1 cellular context compared by ENCODE assay signal in genomic region chr9:134067904-134068741, GRCh38.
TF ChIP-seq lines count a peak whose summit lies in the region.

BRD3 (minus strand) TSS chr9:134068026; CDS start chr9:134053477, 14,549 bp downstream.

TF ChIP-seq in HepG2, 621 proteins besides CTCF, POLR2A, EP300 and RAD21 (continued from another document and continues in another):
- TF ChIP-seq ZHX1 (CRISPR knock-in tag; IDR thresholded peaks at IDR 0.05; ENCODE audit: low read depth) (no peak), SRF (IDR thresholded peaks at IDR 0.05; ENCODE audit: low read depth, low read length) (no peak), ZNF607 (CRISPR knock-in tag; IDR thresholded peaks at IDR 0.05; ENCODE audit: borderline replicate concordance) (no peak), ELF1 (CRISPR knock-in tag; IDR thresholded peaks at IDR 0.05) (no peak), ZBTB43 (CRISPR knock-in tag; conservative IDR thresholded peaks at IDR 0.05) (peak; percentile 22; the same call in 1 of the 2 replicates), ZNF788 (CRISPR knock-in tag; IDR thresholded peaks at IDR 0.05; ENCODE audit: borderline replicate concordance) (no peak), CCDC6 (CRISPR knock-in tag; IDR thresholded peaks at IDR 0.05) (no peak), NCOR1 (IDR thresholded peaks at IDR 0.05; ENCODE audit: borderline replicate concordance, low read length) (no peak), NCOA1 (CRISPR knock-in tag; IDR thresholded peaks at IDR 0.05) (no peak), ATRX (CRISPR knock-in tag; IDR thresholded peaks at IDR 0.05; ENCODE audit: borderline replicate concordance) (no peak), ZNF710 (CRISPR knock-in tag; IDR thresholded peaks at IDR 0.05; ENCODE audit: borderline replicate concordance) (no peak), HNRNPH1 (optimal IDR thresholded peaks at IDR 0.05; ENCODE audit: low read depth, low read length) (no peak), ZMYM3 (CRISPR knock-in tag; IDR thresholded peaks at IDR 0.05) (no peak), ZNF121 (CRISPR knock-in tag; IDR thresholded peaks at IDR 0.05) (no peak), HNRNPL (IDR thresholded peaks at IDR 0.05; ENCODE audit: low read depth, low read length) (no peak), ZBTB1 (CRISPR knock-in tag; IDR thresholded peaks at IDR 0.05; ENCODE audit: borderline replicate concordance) (no peak), RFX3 (CRISPR knock-in tag; IDR thresholded peaks at IDR 0.05) (no peak), ZNF205 (CRISPR knock-in tag; IDR thresholded peaks at IDR 0.05) (no peak), MXD4 (CRISPR knock-in tag; IDR thresholded peaks at IDR 0.05) (no peak), DRAP1 (CRISPR knock-in tag; IDR thresholded peaks at IDR 0.05) (peak; percentile 37; the same call in 1 of the 2 replicates), ZNF547 (CRISPR knock-in tag; IDR thresholded peaks at IDR 0.05) (0 out of 2 replicates have a peak, but pooled peaks have one; percentile 42), MAFK (conservative IDR thresholded peaks at IDR 0.05 in 1 of 2, IDR thresholded peaks at IDR 0.05 in 1 of 2; ENCODE audit: low read length in 2 of 2) (no peak), ZNF256 (CRISPR knock-in tag; conservative IDR thresholded peaks at IDR 0.05) (no peak), ZNF772 (CRISPR knock-in tag; IDR thresholded peaks at IDR 0.05) (no peak), RXRA (CRISPR knock-in tag; IDR thresholded peaks at IDR 0.05) (0 out of 2 replicates have a peak, but pooled peaks have one; percentile 19), MAF1 (CRISPR knock-in tag; IDR thresholded peaks at IDR 0.05; ENCODE audit: borderline replicate concordance) (no peak), KLF11 (CRISPR knock-in tag; IDR thresholded peaks at IDR 0.05) (no peak), ZNF691 (CRISPR knock-in tag; IDR thresholded peaks at IDR 0.05; ENCODE audit: borderline replicate concordance, low read depth) (no peak), ZNF7 (CRISPR knock-in tag; IDR thresholded peaks at IDR 0.05) (no peak), ZNF891 (CRISPR knock-in tag; IDR thresholded peaks at IDR 0.05) (no peak), FOXM1 (CRISPR knock-in tag; IDR thresholded peaks at IDR 0.05) (no peak), ZNF720 (CRISPR knock-in tag; IDR thresholded peaks at IDR 0.05) (no peak), ZNF563 (CRISPR knock-in tag; IDR thresholded peaks at IDR 0.05) (no peak), EEA1 (CRISPR knock-in tag; IDR thresholded peaks at IDR 0.05; ENCODE audit: borderline replicate concordance) (no peak), ERF (CRISPR knock-in tag; IDR thresholded peaks at IDR 0.05) (no peak)
- TF ChIP-seq, protein P1, sequence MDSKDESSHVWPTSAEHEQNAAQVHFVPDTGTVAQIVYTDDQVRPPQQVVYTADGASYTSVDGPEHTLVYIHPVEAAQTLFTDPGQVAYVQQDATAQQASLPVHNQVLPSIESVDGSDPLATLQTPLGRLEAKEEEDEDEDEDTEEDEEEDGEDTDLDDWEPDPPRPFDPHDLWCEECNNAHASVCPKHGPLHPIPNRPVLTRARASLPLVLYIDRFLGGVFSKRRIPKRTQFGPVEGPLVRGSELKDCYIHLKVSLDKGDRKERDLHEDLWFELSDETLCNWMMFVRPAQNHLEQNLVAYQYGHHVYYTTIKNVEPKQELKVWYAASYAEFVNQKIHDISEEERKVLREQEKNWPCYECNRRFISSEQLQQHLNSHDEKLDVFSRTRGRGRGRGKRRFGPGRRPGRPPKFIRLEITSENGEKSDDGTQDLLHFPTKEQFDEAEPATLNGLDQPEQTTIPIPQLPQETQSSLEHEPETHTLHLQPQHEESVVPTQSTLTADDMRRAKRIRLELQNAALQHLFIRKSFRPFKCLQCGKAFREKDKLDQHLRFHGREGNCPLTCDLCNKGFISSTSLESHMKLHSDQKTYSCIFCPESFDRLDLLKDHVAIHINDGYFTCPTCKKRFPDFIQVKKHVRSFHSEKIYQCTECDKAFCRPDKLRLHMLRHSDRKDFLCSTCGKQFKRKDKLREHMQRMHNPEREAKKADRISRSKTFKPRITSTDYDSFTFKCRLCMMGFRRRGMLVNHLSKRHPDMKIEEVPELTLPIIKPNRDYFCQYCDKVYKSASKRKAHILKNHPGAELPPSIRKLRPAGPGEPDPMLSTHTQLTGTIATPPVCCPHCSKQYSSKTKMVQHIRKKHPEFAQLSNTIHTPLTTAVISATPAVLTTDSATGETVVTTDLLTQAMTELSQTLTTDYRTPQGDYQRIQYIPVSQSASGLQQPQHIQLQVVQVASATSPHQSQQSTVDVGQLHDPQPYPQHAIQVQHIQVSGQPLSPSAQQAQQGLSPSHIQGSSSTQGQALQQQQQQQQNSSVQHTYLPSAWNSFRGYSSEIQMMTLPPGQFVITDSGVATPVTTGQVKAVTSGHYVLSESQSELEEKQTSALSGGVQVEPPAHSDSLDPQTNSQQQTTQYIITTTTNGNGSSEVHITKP (CRISPR knock-in tag; IDR thresholded peaks at IDR 0.05; ENCODE audit: low read depth): no peak
- TF ChIP-seq, protein P2, sequence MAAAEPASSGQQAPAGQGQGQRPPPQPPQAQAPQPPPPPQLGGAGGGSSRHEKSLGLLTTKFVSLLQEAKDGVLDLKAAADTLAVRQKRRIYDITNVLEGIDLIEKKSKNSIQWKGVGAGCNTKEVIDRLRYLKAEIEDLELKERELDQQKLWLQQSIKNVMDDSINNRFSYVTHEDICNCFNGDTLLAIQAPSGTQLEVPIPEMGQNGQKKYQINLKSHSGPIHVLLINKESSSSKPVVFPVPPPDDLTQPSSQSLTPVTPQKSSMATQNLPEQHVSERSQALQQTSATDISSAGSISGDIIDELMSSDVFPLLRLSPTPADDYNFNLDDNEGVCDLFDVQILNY (CRISPR knock-in tag; conservative IDR thresholded peaks at IDR 0.05): no peak
- TF ChIP-seq, protein P3, sequence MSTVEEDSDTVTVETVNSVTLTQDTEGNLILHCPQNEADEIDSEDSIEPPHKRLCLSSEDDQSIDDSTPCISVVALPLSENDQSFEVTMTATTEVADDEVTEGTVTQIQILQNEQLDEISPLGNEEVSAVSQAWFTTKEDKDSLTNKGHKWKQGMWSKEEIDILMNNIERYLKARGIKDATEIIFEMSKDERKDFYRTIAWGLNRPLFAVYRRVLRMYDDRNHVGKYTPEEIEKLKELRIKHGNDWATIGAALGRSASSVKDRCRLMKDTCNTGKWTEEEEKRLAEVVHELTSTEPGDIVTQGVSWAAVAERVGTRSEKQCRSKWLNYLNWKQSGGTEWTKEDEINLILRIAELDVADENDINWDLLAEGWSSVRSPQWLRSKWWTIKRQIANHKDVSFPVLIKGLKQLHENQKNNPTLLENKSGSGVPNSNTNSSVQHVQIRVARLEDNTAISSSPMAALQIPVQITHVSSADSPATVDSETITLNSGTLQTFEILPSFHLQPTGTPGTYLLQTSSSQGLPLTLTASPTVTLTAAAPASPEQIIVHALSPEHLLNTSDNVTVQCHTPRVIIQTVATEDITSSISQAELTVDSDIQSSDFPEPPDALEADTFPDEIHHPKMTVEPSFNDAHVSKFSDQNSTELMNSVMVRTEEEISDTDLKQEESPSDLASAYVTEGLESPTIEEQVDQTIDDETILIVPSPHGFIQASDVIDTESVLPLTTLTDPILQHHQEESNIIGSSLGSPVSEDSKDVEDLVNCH (CRISPR knock-in tag; IDR thresholded peaks at IDR 0.05): no peak
- TF ChIP-seq, protein P4, sequence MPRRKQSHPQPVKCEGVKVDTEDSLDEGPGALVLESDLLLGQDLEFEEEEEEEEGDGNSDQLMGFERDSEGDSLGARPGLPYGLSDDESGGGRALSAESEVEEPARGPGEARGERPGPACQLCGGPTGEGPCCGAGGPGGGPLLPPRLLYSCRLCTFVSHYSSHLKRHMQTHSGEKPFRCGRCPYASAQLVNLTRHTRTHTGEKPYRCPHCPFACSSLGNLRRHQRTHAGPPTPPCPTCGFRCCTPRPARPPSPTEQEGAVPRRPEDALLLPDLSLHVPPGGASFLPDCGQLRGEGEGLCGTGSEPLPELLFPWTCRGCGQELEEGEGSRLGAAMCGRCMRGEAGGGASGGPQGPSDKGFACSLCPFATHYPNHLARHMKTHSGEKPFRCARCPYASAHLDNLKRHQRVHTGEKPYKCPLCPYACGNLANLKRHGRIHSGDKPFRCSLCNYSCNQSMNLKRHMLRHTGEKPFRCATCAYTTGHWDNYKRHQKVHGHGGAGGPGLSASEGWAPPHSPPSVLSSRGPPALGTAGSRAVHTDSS (CRISPR knock-in tag; conservative IDR thresholded peaks at IDR 0.05): no peak
- TF ChIP-seq, protein P5, sequence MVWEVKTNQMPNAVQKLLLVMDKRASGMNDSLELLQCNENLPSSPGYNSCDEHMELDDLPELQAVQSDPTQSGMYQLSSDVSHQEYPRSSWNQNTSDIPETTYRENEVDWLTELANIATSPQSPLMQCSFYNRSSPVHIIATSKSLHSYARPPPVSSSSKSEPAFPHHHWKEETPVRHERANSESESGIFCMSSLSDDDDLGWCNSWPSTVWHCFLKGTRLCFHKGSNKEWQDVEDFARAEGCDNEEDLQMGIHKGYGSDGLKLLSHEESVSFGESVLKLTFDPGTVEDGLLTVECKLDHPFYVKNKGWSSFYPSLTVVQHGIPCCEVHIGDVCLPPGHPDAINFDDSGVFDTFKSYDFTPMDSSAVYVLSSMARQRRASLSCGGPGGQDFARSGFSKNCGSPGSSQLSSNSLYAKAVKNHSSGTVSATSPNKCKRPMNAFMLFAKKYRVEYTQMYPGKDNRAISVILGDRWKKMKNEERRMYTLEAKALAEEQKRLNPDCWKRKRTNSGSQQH (CRISPR knock-in tag; IDR thresholded peaks at IDR 0.05; ENCODE audit: low read depth): no peak
- TF ChIP-seq, protein P6, sequence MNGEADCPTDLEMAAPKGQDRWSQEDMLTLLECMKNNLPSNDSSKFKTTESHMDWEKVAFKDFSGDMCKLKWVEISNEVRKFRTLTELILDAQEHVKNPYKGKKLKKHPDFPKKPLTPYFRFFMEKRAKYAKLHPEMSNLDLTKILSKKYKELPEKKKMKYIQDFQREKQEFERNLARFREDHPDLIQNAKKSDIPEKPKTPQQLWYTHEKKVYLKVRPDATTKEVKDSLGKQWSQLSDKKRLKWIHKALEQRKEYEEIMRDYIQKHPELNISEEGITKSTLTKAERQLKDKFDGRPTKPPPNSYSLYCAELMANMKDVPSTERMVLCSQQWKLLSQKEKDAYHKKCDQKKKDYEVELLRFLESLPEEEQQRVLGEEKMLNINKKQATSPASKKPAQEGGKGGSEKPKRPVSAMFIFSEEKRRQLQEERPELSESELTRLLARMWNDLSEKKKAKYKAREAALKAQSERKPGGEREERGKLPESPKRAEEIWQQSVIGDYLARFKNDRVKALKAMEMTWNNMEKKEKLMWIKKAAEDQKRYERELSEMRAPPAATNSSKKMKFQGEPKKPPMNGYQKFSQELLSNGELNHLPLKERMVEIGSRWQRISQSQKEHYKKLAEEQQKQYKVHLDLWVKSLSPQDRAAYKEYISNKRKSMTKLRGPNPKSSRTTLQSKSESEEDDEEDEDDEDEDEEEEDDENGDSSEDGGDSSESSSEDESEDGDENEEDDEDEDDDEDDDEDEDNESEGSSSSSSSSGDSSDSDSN (CRISPR knock-in tag; IDR thresholded peaks at IDR 0.05): peak; percentile 47; the same call in 1 of the 2 replicates
